Comparison of ENCODE assay signal across 2 cellular contexts in genomic region chr12:69274861-69275260, GRCh38.
TF ChIP-seq lines count a peak whose summit lies in the region.

No MANE protein-coding gene starts in this region.

TF ChIP-seq in IMR-90, 13 proteins besides CTCF, POLR2A, EP300 and RAD21:
- TF ChIP-seq NFE2L2 (IDR thresholded peaks at IDR 0.05; ENCODE audit: low read depth, low read length) (no peak), USF2 (IDR thresholded peaks at IDR 0.05; ENCODE audit: low read depth, low read length) (no peak), RCOR1 (IDR thresholded peaks at IDR 0.05; ENCODE audit: insufficient replicate concordance, low read length) (no peak), FOS (IDR thresholded peaks at IDR 0.05; ENCODE audit: low read depth, low read length) (no peak), MAZ (IDR thresholded peaks at IDR 0.05; ENCODE audit: borderline replicate concordance, low read depth, low read length) (no peak), MAFK (IDR thresholded peaks at IDR 0.05; ENCODE audit: low read depth, low read length) (no peak), RFX5 (IDR thresholded peaks at IDR 0.05; ENCODE audit: low read depth, low read length) (no peak)

TF ChIP-seq in K562, 482 proteins besides CTCF, POLR2A, EP300 and RAD21:
- peak; percentile 46; the same call in 1 of the 2 replicates for TF ChIP-seq NFIC (IDR thresholded peaks at IDR 0.05)
- no peak for TF ChIP-seq ZBTB7A (IDR thresholded peaks at IDR 0.05; ENCODE audit: borderline replicate concordance, control insufficient read depth, low read depth, low read length)
